Comparison of ENCODE assay signal across 8 cellular contexts in the genomic region with DNA sequence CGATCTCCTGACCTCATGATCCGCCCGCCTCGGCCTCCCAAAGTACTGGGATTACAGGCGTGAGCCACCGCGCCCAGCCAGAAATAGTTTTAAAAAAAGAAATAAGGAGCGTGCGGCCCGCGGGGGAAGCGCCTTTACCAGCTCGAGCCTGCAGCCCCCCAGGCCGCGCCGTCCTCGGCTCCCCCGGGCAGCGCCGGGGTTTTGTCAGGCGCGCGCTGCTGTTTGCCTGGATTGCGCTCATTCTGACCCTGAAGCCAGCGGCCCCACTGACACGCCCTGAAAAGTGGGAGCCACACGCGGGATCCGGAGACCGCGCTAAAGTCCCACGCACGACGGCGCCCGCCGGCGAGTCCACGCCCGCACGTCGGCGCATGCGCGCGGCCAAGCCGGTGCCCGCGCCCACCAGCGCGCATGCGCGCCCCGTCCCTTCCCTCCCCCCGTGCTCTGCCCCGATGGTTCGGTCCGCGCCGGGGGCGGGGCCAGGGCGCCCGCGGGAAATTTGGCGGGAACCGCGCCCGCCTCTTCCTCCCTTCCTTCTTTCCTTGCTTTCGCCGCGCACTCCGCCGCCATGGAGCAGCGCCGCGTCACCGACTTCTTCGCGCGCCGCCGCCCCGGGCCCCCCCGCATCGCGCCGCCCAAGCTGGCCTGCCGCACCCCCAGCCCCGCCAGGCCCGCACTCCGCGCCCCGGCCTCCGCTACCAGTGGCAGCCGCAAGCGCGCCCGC. TPM values are rescaled to one million over a fixed set of nuclear protein-coding genes. Genes with fewer than 3 reads are reported as not detected.
DNase-seq lines count a peak whose midpoint lies in the region; ATAC-seq and TF ChIP-seq lines count a peak whose summit lies in the region.

A gene (plus strand): TSS at position 526 of the 724 bp plus-strand sequence. CDS start 43 bp downstream, at position 569.

- peak within 1 kb of the TSS; percentile 91 for H3K27ac Mint-ChIP-seq in activated naive CD4-positive, alpha-beta T cell treated with anti-CD3 and anti-CD28 coated beads for 36 hours

- H3K36me3 ChIP-seq in testis (ENCODE audit: low read depth, missing control alignments): no peaks in the 10 kb centered on the region

- 0% methylated on average over 40 to 76 of the region's 98 CpGs for WGBS in testis, 2 donors

- no peak for TF ChIP-seq CTCF in LNCaP clone FGC (IDR thresholded peaks at IDR 0.05; ENCODE audit: control insufficient read depth, extremely low read depth, insufficient read depth)
- TF ChIP-seq CTCF in testis (IDR thresholded peaks at IDR 0.05): no peak

- intact Hi-C loops in activated naive CD4-positive, alpha-beta T cell treated with anti-CD3 and anti-CD28 coated beads for 36 hours (cut with micrococcal nuclease): loop anchor here (1.0 to 5.0 kb wide), 4 partner anchors 9 to 121 kb away; a partner anchor contains a TSS
- intact Hi-C loops in testis (cut with DNase I; ENCODE audit: low total_unique reads): no loop called here

- CTCF ChIA-PET in activated naive CD4-positive, alpha-beta T cell treated with anti-CD3 and anti-CD28 coated beads for 36 hours (lab: Charles Lee): interaction anchor here (0.9 to 1.0 kb wide), 2 partner anchors 17 to 66 kb away, joined by 3 to 4 read pairs; no protein-coding TSS in a partner anchor

- H3K9me3 Mint-ChIP-seq in activated naive CD4-positive, alpha-beta T cell treated with anti-CD3 and anti-CD28 coated beads for 36 hours: no peaks in the 10 kb centered on the region

- DNase-seq in COLO668 (lab: John Stamatoyannopoulos, UW; ENCODE audit: unreplicated experiment): peak; percentile 93
- no peak for DNase-seq in LNCaP clone FGC (ENCODE audit: low read depth)
- DNase-seq in activated naive CD4-positive, alpha-beta T cell treated with anti-CD3 and anti-CD28 coated beads for 36 hours: peak; percentile 82
- DNase-seq in globus pallidus (ENCODE audit: low spot score): peak; percentile 70
- peak; percentile 48 for DNase-seq in occipital lobe (lab: John Stamatoyannopoulos, UW)
- DNase-seq in testis: peak; percentile 73

- ATAC-seq in GM21447 (IDR thresholded peaks at IDR 0.05; ENCODE audit: unreplicated experiment): peak; percentile 29
- peak; percentile 18 for ATAC-seq in SK-N-SH treated with all-trans-retinoic acid at 6 μM for 48 hours

- no peak for TF ChIP-seq POLR2A in testis (IDR thresholded peaks at IDR 0.05)

- H3K4me1 Mint-ChIP-seq in activated naive CD4-positive, alpha-beta T cell treated with anti-CD3 and anti-CD28 coated beads for 36 hours (ENCODE audit: low read depth): peaks cover 33% of the 10 kb centered on the region

- H3K36me3 Mint-ChIP-seq in activated naive CD4-positive, alpha-beta T cell treated with anti-CD3 and anti-CD28 coated beads for 36 hours (ENCODE audit: low read depth): peaks cover 31% of the 10 kb centered on the region

- no peaks in the 10 kb centered on the region for H3K27me3 Mint-ChIP-seq in activated naive CD4-positive, alpha-beta T cell treated with anti-CD3 and anti-CD28 coated beads for 36 hours (ENCODE audit: low read depth)

- peak within 1 kb of the TSS; percentile 79 for H3K4me3 Mint-ChIP-seq in activated naive CD4-positive, alpha-beta T cell treated with anti-CD3 and anti-CD28 coated beads for 36 hours

- H3K4me3 ChIP-seq in LNCaP clone FGC (ENCODE audit: low read depth, low read length) (peak within 1 kb of the TSS; percentile 76), testis (peak within 1 kb of the TSS; percentile 51 to 68)

- no peaks in the 10 kb centered on the region for H3K27me3 ChIP-seq in testis

- peaks cover 21% of the 10 kb centered on the region for H3K4me1 ChIP-seq in testis

- no peaks in the 10 kb centered on the region for H3K9me3 ChIP-seq in testis

- peak within 1 kb of the TSS in 1 of 2 donors; percentile 67 for H3K27ac ChIP-seq in testis

TF ChIP-seq in SK-N-SH treated with all-trans-retinoic acid at 6 μM for 48 hours, 23 proteins besides CTCF, POLR2A, EP300 and RAD21:
- TF ChIP-seq OSR1 (CRISPR knock-in tag; IDR thresholded peaks at IDR 0.05): no peak
- no peak for TF ChIP-seq ARNTL (CRISPR knock-in tag; IDR thresholded peaks at IDR 0.05; ENCODE audit: borderline replicate concordance, low read depth)
- no peak for TF ChIP-seq ZFP30 (CRISPR knock-in tag; IDR thresholded peaks at IDR 0.05)
- no peak for TF ChIP-seq CSDC2 (CRISPR knock-in tag; IDR thresholded peaks at IDR 0.05)
- TF ChIP-seq PPARA (CRISPR knock-in tag; IDR thresholded peaks at IDR 0.05; ENCODE audit: borderline replicate concordance): no peak
- TF ChIP-seq, protein P1, sequence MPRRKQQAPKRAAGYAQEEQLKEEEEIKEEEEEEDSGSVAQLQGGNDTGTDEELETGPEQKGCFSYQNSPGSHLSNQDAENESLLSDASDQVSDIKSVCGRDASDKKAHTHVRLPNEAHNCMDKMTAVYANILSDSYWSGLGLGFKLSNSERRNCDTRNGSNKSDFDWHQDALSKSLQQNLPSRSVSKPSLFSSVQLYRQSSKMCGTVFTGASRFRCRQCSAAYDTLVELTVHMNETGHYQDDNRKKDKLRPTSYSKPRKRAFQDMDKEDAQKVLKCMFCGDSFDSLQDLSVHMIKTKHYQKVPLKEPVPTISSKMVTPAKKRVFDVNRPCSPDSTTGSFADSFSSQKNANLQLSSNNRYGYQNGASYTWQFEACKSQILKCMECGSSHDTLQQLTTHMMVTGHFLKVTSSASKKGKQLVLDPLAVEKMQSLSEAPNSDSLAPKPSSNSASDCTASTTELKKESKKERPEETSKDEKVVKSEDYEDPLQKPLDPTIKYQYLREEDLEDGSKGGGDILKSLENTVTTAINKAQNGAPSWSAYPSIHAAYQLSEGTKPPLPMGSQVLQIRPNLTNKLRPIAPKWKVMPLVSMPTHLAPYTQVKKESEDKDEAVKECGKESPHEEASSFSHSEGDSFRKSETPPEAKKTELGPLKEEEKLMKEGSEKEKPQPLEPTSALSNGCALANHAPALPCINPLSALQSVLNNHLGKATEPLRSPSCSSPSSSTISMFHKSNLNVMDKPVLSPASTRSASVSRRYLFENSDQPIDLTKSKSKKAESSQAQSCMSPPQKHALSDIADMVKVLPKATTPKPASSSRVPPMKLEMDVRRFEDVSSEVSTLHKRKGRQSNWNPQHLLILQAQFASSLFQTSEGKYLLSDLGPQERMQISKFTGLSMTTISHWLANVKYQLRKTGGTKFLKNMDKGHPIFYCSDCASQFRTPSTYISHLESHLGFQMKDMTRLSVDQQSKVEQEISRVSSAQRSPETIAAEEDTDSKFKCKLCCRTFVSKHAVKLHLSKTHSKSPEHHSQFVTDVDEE (CRISPR knock-in tag; IDR thresholded peaks at IDR 0.05): peak; percentile 53

RNA-seq across cellular contexts. Expression of the gene that starts here (rescaled TPM):
- 100 to 1,000 TPM; 223 to 231 TPM for total RNA-seq in activated naive CD4-positive, alpha-beta T cell treated with anti-CD3 and anti-CD28 coated beads for 36 hours
- total RNA-seq in occipital lobe: 1.6 TPM
- total RNA-seq in testis: 10 to 100 TPM; 14.9 to 19.1 TPM
- polyA plus RNA-seq in testis (ENCODE audit: insufficient read depth, low read depth, low replicate concordance): 11.9 TPM

Comparison
In these comparisons a context has a peak if more than half of its experiments do, and no peak if none do; other contexts are left out.
1. RNA of the gene that starts here (total RNA-seq): 223 to 231 TPM in activated naive CD4-positive, alpha-beta T cell treated with anti-CD3 and anti-CD28 coated beads for 36 hours; 14.9 to 19.1 TPM in testis and 1.6 TPM in occipital lobe (single experiment); every median in the first group is over 10 times any median in the second.